Comparison of ENCODE assay signal across 8 cellular contexts in the genomic region with DNA sequence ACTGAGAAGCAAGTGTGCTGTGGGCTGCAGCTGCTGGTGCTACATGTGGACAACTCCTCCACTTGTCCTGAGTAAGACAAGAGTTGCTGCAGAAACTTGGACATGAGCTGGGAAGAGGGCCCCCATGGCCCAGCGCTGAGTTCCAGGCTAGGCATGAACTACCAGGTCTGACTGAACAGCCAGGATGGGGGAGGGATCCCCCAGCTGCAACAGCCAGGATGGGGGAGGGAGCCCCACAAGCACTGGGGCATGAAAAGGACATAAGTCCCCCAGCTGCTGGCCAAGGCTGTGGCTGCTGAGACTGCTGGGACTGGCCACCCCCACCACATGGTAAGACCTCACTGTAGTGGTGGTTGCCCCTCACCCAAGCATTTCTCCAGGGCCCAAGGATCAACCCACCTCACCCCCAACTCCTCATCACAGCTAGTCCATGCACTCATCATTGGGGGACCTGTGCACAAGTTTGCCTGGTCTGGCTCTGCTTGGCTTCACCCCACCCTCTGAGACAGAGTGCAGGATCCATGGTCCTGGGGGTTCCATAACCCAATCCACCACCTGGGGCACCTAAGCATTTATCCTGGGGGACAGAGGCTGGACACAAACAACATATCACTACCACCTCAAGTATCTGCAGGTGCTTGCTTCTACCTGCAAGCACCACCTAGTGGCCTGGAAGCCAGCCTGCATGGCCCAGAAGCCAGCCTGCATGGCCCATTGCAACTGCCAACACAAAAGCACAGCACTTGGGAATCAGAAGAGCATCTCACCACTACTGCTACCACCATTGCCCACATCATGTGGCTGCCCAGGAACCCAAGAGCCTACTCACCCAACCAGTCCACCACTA.
DNase-seq lines count a peak whose midpoint lies in the region; ATAC-seq, FAIRE-seq and TF ChIP-seq lines count a peak whose summit lies in the region.

No MANE protein-coding gene starts in this region.

- no peak overlapping the region for H3K4me3 ChIP-seq in BLaER1 treated with 17β-estradiol and CSF1 and Interleukin-3, amounts not matched to agents 10 nM and 100 nM
- H3K4me3 ChIP-seq in keratinocyte (ENCODE audit: control insufficient read depth in 2 of 3, extremely low read depth in 1 of 3, insufficient read depth in 2 of 3, low read depth in 1 of 3, low read length in 3 of 3) (no peak overlapping the region), gastrocnemius medialis (no peak overlapping the region)

- in situ Hi-C loops in gastrocnemius medialis (cut with MboI; ENCODE audit: low sequenced_read_pairs in 4 of 4), result no loop called here

- H3K9me3 Mint-ChIP-seq in activated CD4-positive, alpha-beta memory T cell treated with anti-CD3 and anti-CD28 coated beads, Interleukin-2, amount 10 ng/mL, durations not matched to agents 7 days and 5 days, result peaks cover 23% of the 10 kb centered on the region

- H3K4me1 Mint-ChIP-seq in activated CD4-positive, alpha-beta memory T cell treated with anti-CD3 and anti-CD28 coated beads, Interleukin-2, amount 10 ng/mL, durations not matched to agents 7 days and 5 days, result peaks cover 29% of the 10 kb centered on the region

- H3K9me3 ChIP-seq in BLaER1 treated with 17β-estradiol and CSF1 and Interleukin-3, amounts not matched to agents 10 nM and 100 nM (replicated peaks in 1 of 11), result peaks cover 17 to 37% (median 30%) of the 10 kb centered on the region in 11 experiments
- H3K9me3 ChIP-seq in keratinocyte (ENCODE audit: control insufficient read depth, low read depth, low read length) (no peaks in the 10 kb centered on the region), gastrocnemius medialis (no peaks in the 10 kb centered on the region)

- peak; percentile 76 for ATAC-seq in GM18907 (IDR thresholded peaks at IDR 0.05; ENCODE audit: unreplicated experiment)
- peak; percentile 63 for ATAC-seq in HG03432 (IDR thresholded peaks at IDR 0.05; ENCODE audit: unreplicated experiment)
- no peak for ATAC-seq in gastrocnemius medialis

- TF ChIP-seq POLR2A in gastrocnemius medialis (IDR thresholded peaks at IDR 0.05), result no peak

- DNase-seq in activated CD4-positive, alpha-beta memory T cell treated with anti-CD3 and anti-CD28 coated beads, Interleukin-2, amount 10 ng/mL, durations not matched to agents 7 days and 5 days, result peak; percentile 50
- no peak for DNase-seq in keratinocyte (ENCODE audit: low read depth, low spot score)
- no peak for DNase-seq in NCI-H1092 (lab: John Stamatoyannopoulos, UW)
- DNase-seq in cerebellar nuclear complex (lab: John Stamatoyannopoulos, UW), result no peak
- DNase-seq in gastrocnemius medialis, result no peak

- H3K36me3 ChIP-seq in BLaER1 treated with 17β-estradiol and CSF1 and Interleukin-3, amounts not matched to agents 10 nM and 100 nM, result no peaks in the 10 kb centered on the region
- no peaks in the 10 kb centered on the region for H3K36me3 ChIP-seq in keratinocyte (ENCODE audit: control insufficient read depth in 2 of 2, extremely low read depth in 1 of 2, insufficient read depth in 2 of 2, low read length in 2 of 2)
- no peaks in the 10 kb centered on the region for H3K36me3 ChIP-seq in gastrocnemius medialis

- intact Hi-C loops in gastrocnemius medialis (cut with DNase I; ENCODE audit: low total_unique reads), result no loop called here

- H3K4me1 ChIP-seq in BLaER1 treated with 17β-estradiol and CSF1 and Interleukin-3, amounts not matched to agents 10 nM and 100 nM, result peaks cover 3 to 13% (median 10%) of the 10 kb centered on the region in 10 experiments; a peak in 17 of 20 replicates
- H3K4me1 ChIP-seq in keratinocyte (ENCODE audit: control insufficient read depth, extremely low read depth, insufficient read depth, low read length) (no peaks in the 10 kb centered on the region), gastrocnemius medialis (no peaks in the 10 kb centered on the region)

- peak overlapping the region; percentile 33 for H3K27ac Mint-ChIP-seq in activated CD4-positive, alpha-beta memory T cell treated with anti-CD3 and anti-CD28 coated beads, Interleukin-2, amount 10 ng/mL, durations not matched to agents 7 days and 5 days

- H2AFZ ChIP-seq in keratinocyte (ENCODE audit: control insufficient read depth, low read length), result no peak overlapping the region

- no peaks in the 10 kb centered on the region for H4K20me1 ChIP-seq in BLaER1 treated with 17β-estradiol and CSF1 and Interleukin-3, amounts not matched to agents 10 nM and 100 nM
- H4K20me1 ChIP-seq in keratinocyte (ENCODE audit: control insufficient read depth, extremely low read depth, insufficient read depth, low read length), result no peaks in the 10 kb centered on the region

- dilution Hi-C loops in keratinocyte (cut with MboI; ENCODE audit: extremely low pct_ligation_motif_present, low sequenced_read_pairs), result no loop called here

- H3K4me2 ChIP-seq in BLaER1 treated with 17β-estradiol and CSF1 and Interleukin-3, amounts not matched to agents 10 nM and 100 nM, result peak overlapping the region in 9 of 11 experiments; percentile 5 to 60 (median 40); a peak in 16 of 22 replicates
- H3K4me2 ChIP-seq in keratinocyte (ENCODE audit: control insufficient read depth, extremely low read depth, insufficient read depth, low read depth, low read length), result no peak overlapping the region

- peak; percentile 83 to 95 (median 95) for TF ChIP-seq CTCF in keratinocyte (optimal IDR thresholded peaks at IDR 0.05 in 1 of 3, IDR thresholded peaks at IDR 0.05 in 1 of 3, conservative IDR thresholded peaks at IDR 0.05 in 1 of 3; ENCODE audit: extremely low read depth in 1 of 3, insufficient read depth in 2 of 3, low read length in 3 of 3)
- TF ChIP-seq CTCF in gastrocnemius medialis (IDR thresholded peaks at IDR 0.05 in 4 of 5, conservative IDR thresholded peaks at IDR 0.05 in 1 of 5), result no peak

- H3K27ac ChIP-seq in BLaER1 treated with 17β-estradiol and CSF1 and Interleukin-3, amounts not matched to agents 10 nM and 100 nM, result no peak overlapping the region
- H3K27ac ChIP-seq in keratinocyte (ENCODE audit: control insufficient read depth, insufficient read depth, low read length) (no peak overlapping the region), gastrocnemius medialis (no peak overlapping the region)

- H3K9ac ChIP-seq in BLaER1 treated with 17β-estradiol and CSF1 and Interleukin-3, amounts not matched to agents 10 nM and 100 nM, result no peak overlapping the region
- no peak overlapping the region for H3K9ac ChIP-seq in keratinocyte (ENCODE audit: control insufficient read depth, extremely low read depth, insufficient read depth, low read length)

- no peaks in the 10 kb centered on the region for H3K79me2 ChIP-seq in keratinocyte (ENCODE audit: control insufficient read depth, insufficient read depth, low read length)

- H3K9me1 ChIP-seq in keratinocyte (ENCODE audit: control insufficient read depth, extremely low read depth, insufficient read depth, low read length), result no peaks in the 10 kb centered on the region

- H3K27me3 ChIP-seq in BLaER1 treated with 17β-estradiol and CSF1 and Interleukin-3, amounts not matched to agents 10 nM and 100 nM, result no peaks in the 10 kb centered on the region
- H3K27me3 ChIP-seq in keratinocyte (ENCODE audit: control insufficient read depth, extremely low read depth, insufficient read depth, low read length) (no peaks in the 10 kb centered on the region), gastrocnemius medialis (no peaks in the 10 kb centered on the region)

- POLR2A ChIA-PET in activated CD4-positive, alpha-beta memory T cell treated with anti-CD3 and anti-CD28 coated beads, Interleukin-2, amount 10 ng/mL, durations not matched to agents 7 days and 5 days (lab: Charles Lee), result no interaction called here

- FAIRE-seq in keratinocyte (lab: Jason Lieb, UNC), result peak; percentile 49

- CTCF ChIA-PET in activated CD4-positive, alpha-beta memory T cell treated with anti-CD3 and anti-CD28 coated beads, Interleukin-2, amount 10 ng/mL, durations not matched to agents 7 days and 5 days (lab: Charles Lee), result interaction anchor here (0.5 to 1.7 kb wide), 4 partner anchors 17 to 1825 kb away, joined by 3 to 4 read pairs (median 4); no protein-coding TSS in a partner anchor

- no peak overlapping the region for H3K4me3 Mint-ChIP-seq in activated CD4-positive, alpha-beta memory T cell treated with anti-CD3 and anti-CD28 coated beads, Interleukin-2, amount 10 ng/mL, durations not matched to agents 7 days and 5 days

- H3K36me3 Mint-ChIP-seq in activated CD4-positive, alpha-beta memory T cell treated with anti-CD3 and anti-CD28 coated beads, Interleukin-2, amount 10 ng/mL, durations not matched to agents 7 days and 5 days (ENCODE audit: low read depth), result peaks cover 14% of the 10 kb centered on the region

- no peaks in the 10 kb centered on the region for H3K27me3 Mint-ChIP-seq in activated CD4-positive, alpha-beta memory T cell treated with anti-CD3 and anti-CD28 coated beads, Interleukin-2, amount 10 ng/mL, durations not matched to agents 7 days and 5 days

Comparison
In these comparisons a context has a peak if more than half of its experiments do, and no peak if none do; other contexts are left out.
1. ATAC-seq: peak in GM18907 (single experiment) and HG03432 (single experiment); none in gastrocnemius medialis (0 of 2).
2. CTCF ChIP-seq: peak in keratinocyte (3 of 3); none in gastrocnemius medialis (0 of 5).